ENCODE assay signal across 21 cellular contexts in the genomic region with DNA sequence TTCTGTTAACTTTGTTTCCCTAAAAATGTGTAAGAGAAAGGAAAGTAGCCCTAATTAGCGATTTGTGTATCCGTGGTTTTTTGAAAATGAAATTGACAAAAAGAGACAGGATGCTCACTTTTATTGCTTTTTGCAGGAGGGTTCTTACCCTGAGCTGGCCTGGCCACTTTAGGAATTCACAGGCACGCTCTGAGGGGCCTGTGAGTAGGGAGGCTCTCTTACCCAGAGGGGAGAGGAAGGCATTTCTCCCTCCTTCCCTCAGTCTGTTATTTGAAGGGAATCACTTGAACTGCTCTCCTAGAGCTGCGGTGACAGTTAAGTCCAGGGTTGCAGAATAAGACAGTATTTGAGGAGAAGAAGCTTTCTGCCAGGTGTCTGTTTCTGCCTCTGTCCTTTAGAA. TPM values are rescaled to one million over a fixed set of nuclear protein-coding genes. Genes with fewer than 3 reads are reported as not detected.
DNase-seq lines count a peak whose midpoint lies in the region; ATAC-seq and TF ChIP-seq lines count a peak whose summit lies in the region.
"Had no signal": no experiment of that assay in that cellular context is flagged by ENCODE, and none has a peak within 500 bp of the region (broad histone marks: within the 10 kb centered on the region; RNA-seq: fewer than 3 reads in every experiment).

No MANE protein-coding gene starts in this region.

- peak overlapping the region in 7 of 11 experiments; percentile 12 to 40 (median 23); a peak in 7 of 22 replicates for H3K4me2 ChIP-seq in BLaER1 treated with 17β-estradiol and CSF1 and Interleukin-3, amounts not matched to agents 10 nM and 100 nM

- peak overlapping the region in 1 of 11 experiments; percentile 17; a peak in 3 of 22 replicates for H3K27ac ChIP-seq in BLaER1 treated with 17β-estradiol and CSF1 and Interleukin-3, amounts not matched to agents 10 nM and 100 nM
- no peak overlapping the region for H3K27ac ChIP-seq in CD8-positive, alpha-beta memory T cell (ENCODE audit: low read depth, low read length)
- peak overlapping the region; percentile 6 for H3K27ac ChIP-seq in caudate nucleus (ENCODE audit: low read depth, low read length)
- H3K27ac ChIP-seq: ascending aorta had no signal

- peaks cover 50 to 77% (median 58%) of the 10 kb centered on the region in 11 experiments for H3K36me3 ChIP-seq in BLaER1 treated with 17β-estradiol and CSF1 and Interleukin-3, amounts not matched to agents 10 nM and 100 nM
- H3K36me3 ChIP-seq in CD8-positive, alpha-beta memory T cell (ENCODE audit: insufficient read depth, low read length): peaks cover 12% of the 10 kb centered on the region
- peaks cover 14% of the 10 kb centered on the region for H3K36me3 ChIP-seq in BE2C

- H3K27ac Mint-ChIP-seq in CD8-positive, alpha-beta memory T cell: peak overlapping the region in 6 of 8 donors; percentile 0 to 81 (median 47)
- peak overlapping the region; percentile 84 for H3K27ac Mint-ChIP-seq in nephron progenitor cell
- H3K27ac Mint-ChIP-seq in activated naive CD4-positive, alpha-beta T cell treated with anti-CD3 and anti-CD28 coated beads, Interleukin-2, amount 50 U/mL, for 72 hours: no peak overlapping the region
- H3K27ac Mint-ChIP-seq: activated CD4-positive, alpha-beta memory T cell treated with anti-CD3 and anti-CD28 coated beads, Interleukin-2, amount 10 ng/mL, durations not matched to agents 7 days and 5 days; activated naive CD4-positive, alpha-beta T cell treated with anti-CD3 and anti-CD28 coated beads for 36 hours had no signal

- H3K4me3 ChIP-seq in BLaER1 treated with 17β-estradiol and CSF1 and Interleukin-3, amounts not matched to agents 10 nM and 100 nM: no peak overlapping the region
- no peak overlapping the region for H3K4me3 ChIP-seq in CD8-positive, alpha-beta memory T cell (ENCODE audit: low read length)
- H3K4me3 ChIP-seq in BE2C (ENCODE audit: low read depth, low read length): no peak overlapping the region
- H3K4me3 ChIP-seq: lung had no signal

- H3K4me1 ChIP-seq in BLaER1 treated with 17β-estradiol and CSF1 and Interleukin-3, amounts not matched to agents 10 nM and 100 nM: peaks cover 36 to 59% (median 53%) of the 10 kb centered on the region in 10 experiments
- H3K4me1 ChIP-seq in CD8-positive, alpha-beta memory T cell (ENCODE audit: insufficient read depth, low read length): peaks cover 46% of the 10 kb centered on the region
- peaks cover 13% of the 10 kb centered on the region for H3K4me1 ChIP-seq in BE2C

- CTCF ChIA-PET in CD8-positive, alpha-beta memory T cell (lab: Charles Lee): interaction anchor here (1.2 kb wide), 1 partner anchor 15 kb away, joined by 3 read pairs; no protein-coding TSS in a partner anchor

- H3K27me3 Mint-ChIP-seq in CD8-positive, alpha-beta memory T cell: peaks cover 0 to 3% of the 10 kb centered on the region in 2 donors
- no peaks in the 10 kb centered on the region for H3K27me3 Mint-ChIP-seq in nephron progenitor cell (ENCODE audit: low read depth, poor library complexity)
- H3K27me3 Mint-ChIP-seq: activated CD4-positive, alpha-beta memory T cell treated with anti-CD3 and anti-CD28 coated beads, Interleukin-2, amount 10 ng/mL, durations not matched to agents 7 days and 5 days had no signal

- H4K20me1 ChIP-seq in BLaER1 treated with 17β-estradiol and CSF1 and Interleukin-3, amounts not matched to agents 10 nM and 100 nM: peaks cover 32 to 96% (median 56%) of the 10 kb centered on the region in 11 experiments; a peak in 20 of 22 replicates

- H3K9me3 Mint-ChIP-seq in CD8-positive, alpha-beta memory T cell: no peaks in the 10 kb centered on the region
- H3K9me3 Mint-ChIP-seq in nephron progenitor cell: no peaks in the 10 kb centered on the region
- no peaks in the 10 kb centered on the region for H3K9me3 Mint-ChIP-seq in activated naive CD4-positive, alpha-beta T cell treated with anti-CD3 and anti-CD28 coated beads, Interleukin-2, amount 50 U/mL, for 72 hours
- H3K9me3 Mint-ChIP-seq: activated CD4-positive, alpha-beta memory T cell treated with anti-CD3 and anti-CD28 coated beads, Interleukin-2, amount 10 ng/mL, durations not matched to agents 7 days and 5 days; activated naive CD4-positive, alpha-beta T cell treated with anti-CD3 and anti-CD28 coated beads for 36 hours had no signal

- TF ChIP-seq CTCF in nephron progenitor cell (IDR thresholded peaks at IDR 0.05): no peak
- no peak for TF ChIP-seq CTCF in BE2C (IDR thresholded peaks at IDR 0.05; ENCODE audit: low read depth, low read length)

- H3K4me1 Mint-ChIP-seq in CD8-positive, alpha-beta memory T cell: peaks cover 78 to 95% (median 95%) of the 10 kb centered on the region in 3 donors
- H3K4me1 Mint-ChIP-seq in nephron progenitor cell: peaks cover 67% of the 10 kb centered on the region

- H3K9ac ChIP-seq in BLaER1 treated with 17β-estradiol and CSF1 and Interleukin-3, amounts not matched to agents 10 nM and 100 nM: peak overlapping the region in 3 of 11 experiments; percentile 11 to 17 (median 14); a peak in 1 of 22 replicates

- DNase-seq in CD8-positive, alpha-beta memory T cell: no peak
- DNase-seq in caudate nucleus (lab: John Stamatoyannopoulos, UW) (no peak), nephron progenitor cell (no peak), BE2C (no peak), SHP77 treated with DMSO at 0.1 percent for 48 hours (lab: John Stamatoyannopoulos, UW) (no peak)
- no peak for DNase-seq in activated naive CD4-positive, alpha-beta T cell treated with anti-CD3 and anti-CD28 coated beads, Interleukin-2, amount 50 U/mL, for 72 hours (ENCODE audit: low spot score in 2 of 2)
- DNase-seq: activated CD4-positive, alpha-beta memory T cell treated with anti-CD3 and anti-CD28 coated beads, Interleukin-2, amount 10 ng/mL, durations not matched to agents 7 days and 5 days; activated naive CD4-positive, alpha-beta T cell treated with anti-CD3 and anti-CD28 coated beads for 36 hours; cerebellar nuclear complex; effector CD4-positive, alpha-beta T cell; foreskin fibroblast; hippocampal formation; KG1; MV-4-11; NCI-H1694; NCI-H82; SW 1271 had no signal

- H3K9me3 ChIP-seq in BLaER1 treated with 17β-estradiol and CSF1 and Interleukin-3, amounts not matched to agents 10 nM and 100 nM (replicated peaks in 1 of 11): no peaks in the 10 kb centered on the region
- no peaks in the 10 kb centered on the region for H3K9me3 ChIP-seq in CD8-positive, alpha-beta memory T cell (ENCODE audit: low read length)
- H3K9me3 ChIP-seq in BE2C: no peaks in the 10 kb centered on the region
- H3K9me3 ChIP-seq: ascending aorta had no signal

- no peaks in the 10 kb centered on the region for H3K27me3 ChIP-seq in BLaER1 treated with 17β-estradiol and CSF1 and Interleukin-3, amounts not matched to agents 10 nM and 100 nM
- no peaks in the 10 kb centered on the region for H3K27me3 ChIP-seq in CD8-positive, alpha-beta memory T cell (ENCODE audit: insufficient read depth, low read length, poor library complexity, severe bottlenecking)
- no peaks in the 10 kb centered on the region for H3K27me3 ChIP-seq in BE2C
- H3K27me3 ChIP-seq: ascending aorta had no signal

- peaks cover 0 to 64% (median 7%) of the 10 kb centered on the region in 3 donors for H3K36me3 Mint-ChIP-seq in CD8-positive, alpha-beta memory T cell
- peaks cover 36% of the 10 kb centered on the region for H3K36me3 Mint-ChIP-seq in nephron progenitor cell (ENCODE audit: low read depth)
- H3K36me3 Mint-ChIP-seq in activated naive CD4-positive, alpha-beta T cell treated with anti-CD3 and anti-CD28 coated beads, Interleukin-2, amount 50 U/mL, for 72 hours: peaks cover 12 to 34% of the 10 kb centered on the region in 2 donors

- POLR2A ChIA-PET in CD8-positive, alpha-beta memory T cell (lab: Charles Lee): no interaction called here

- no peak for ATAC-seq in activated naive CD4-positive, alpha-beta T cell treated with anti-CD3 and anti-CD28 coated beads, Interleukin-2, amount 50 U/mL, for 72 hours
- ATAC-seq: activated CD4-positive, CD25-positive, alpha-beta regulatory T cell treated with anti-CD3 and anti-CD28 coated beads, Interleukin-2, amount 50 U/mL, for 24 hours had no signal

- peak overlapping the region in 3 of 7 donors; percentile 13 to 32 (median 23) for H3K4me3 Mint-ChIP-seq in CD8-positive, alpha-beta memory T cell
- no peak overlapping the region for H3K4me3 Mint-ChIP-seq in nephron progenitor cell
- H3K4me3 Mint-ChIP-seq: activated CD4-positive, alpha-beta memory T cell treated with anti-CD3 and anti-CD28 coated beads, Interleukin-2, amount 10 ng/mL, durations not matched to agents 7 days and 5 days; activated naive CD4-positive, alpha-beta T cell treated with anti-CD3 and anti-CD28 coated beads for 36 hours had no signal

RNA-seq across cellular contexts. Expression of gene PIK3R1, which starts 16.7 kb away (rescaled TPM):
- total RNA-seq in CD8-positive, alpha-beta memory T cell: 10 to 100 TPM; 46.9 to 47.9 TPM
- polyA plus RNA-seq in CD8-positive, alpha-beta memory T cell: 75.9 TPM
- polyA plus RNA-seq in BE2C (2012; ENCODE audit: insufficient read depth, insufficient read length, low read depth): 36.3 TPM
- 10 to 100 TPM; 24.7 to 54.8 TPM for total RNA-seq in activated naive CD4-positive, alpha-beta T cell treated with anti-CD3 and anti-CD28 coated beads, Interleukin-2, amount 50 U/mL, for 72 hours

Comparison
In these comparisons a context has a peak if more than half of its experiments do, and no peak if none do; other contexts are left out.
1. H3K27ac Mint-ChIP-seq: peak in CD8-positive, alpha-beta memory T cell (6 of 8) and nephron progenitor cell (single experiment); none in activated naive CD4-positive, alpha-beta T cell treated with anti-CD3 and anti-CD28 coated beads, Interleukin-2, amount 50 U/mL, for 72 hours (0 of 2).